In genomic region chr16:10520869-10521578, GRCh38 we compare ENCODE assay signal across 22 cellular contexts. TPM values are rescaled to one million over a fixed set of nuclear protein-coding genes. Genes with fewer than 3 reads are reported as not detected.
"Had no signal": no experiment of that assay in that cellular context is flagged by ENCODE, and none has a peak within 500 bp of the region (broad histone marks: within the 10 kb centered on the region; RNA-seq: fewer than 3 reads in every experiment).

No MANE protein-coding gene starts in this region.

- H3K36me3 ChIP-seq: brain microvascular endothelial cell, pancreas, spleen, uterus had no signal

- H3K27me3 Mint-ChIP-seq: activated naive CD8-positive, alpha-beta T cell treated with anti-CD3 and anti-CD28 coated beads, Interleukin-2, amount 10 ng/mL, durations not matched to agents 7 days and 5 days; naive B cell; type B pancreatic cell had no signal

- H3K4me1 ChIP-seq: psoas muscle, uterus had no signal

- H3K27ac Mint-ChIP-seq: activated CD4-positive, alpha-beta memory T cell treated with anti-CD3 and anti-CD28 coated beads, Interleukin-2, amount 10 ng/mL, durations not matched to agents 7 days and 5 days; activated naive CD4-positive, alpha-beta T cell treated with anti-CD3 and anti-CD28 coated beads, Interleukin-2, amount 10 ng/mL, durations not matched to agents 7 days and 5 days; activated naive CD8-positive, alpha-beta T cell treated with anti-CD3 and anti-CD28 coated beads, Interleukin-2, amount 10 ng/mL, durations not matched to agents 7 days and 5 days; activated T-cell treated with anti-CD3 and anti-CD28 coated beads, Interleukin-2, amount 50 U/mL, for 24 hours; immature natural killer cell; nephron progenitor cell; T-helper 17 cell; WTC11 had no signal

- DNase-seq: activated CD4-positive, alpha-beta T cell treated with anti-CD3 and anti-CD28 coated beads for 1 hour; activated gamma-delta T cell; activated naive CD8-positive, alpha-beta T cell treated with anti-CD3 and anti-CD28 coated beads, Interleukin-2, amount 10 ng/mL, durations not matched to agents 7 days and 5 days; kidney; spleen had no signal

- H3K4me3 Mint-ChIP-seq: activated CD4-positive, alpha-beta memory T cell treated with anti-CD3 and anti-CD28 coated beads, Interleukin-2, amount 10 ng/mL, durations not matched to agents 7 days and 5 days; activated CD4-positive, alpha-beta T cell treated with anti-CD3 and anti-CD28 coated beads, Interleukin-2, amount 10 ng/mL, durations not matched to agents 7 days and 5 days; activated naive CD4-positive, alpha-beta T cell treated with anti-CD3 and anti-CD28 coated beads, Interleukin-2, amount 10 ng/mL, durations not matched to agents 7 days and 5 days; activated naive CD8-positive, alpha-beta T cell treated with anti-CD3 and anti-CD28 coated beads, Interleukin-2, amount 10 ng/mL, durations not matched to agents 7 days and 5 days; activated T-cell treated with anti-CD3 and anti-CD28 coated beads, Interleukin-2, amount 50 U/mL, for 24 hours; immature natural killer cell; naive B cell; nephron progenitor cell; T-helper 17 cell; type B pancreatic cell; WTC11 had no signal

- H3K36me3 Mint-ChIP-seq: activated naive CD4-positive, alpha-beta T cell treated with anti-CD3 and anti-CD28 coated beads, Interleukin-2, amount 10 ng/mL, durations not matched to agents 7 days and 5 days; activated naive CD8-positive, alpha-beta T cell treated with anti-CD3 and anti-CD28 coated beads, Interleukin-2, amount 10 ng/mL, durations not matched to agents 7 days and 5 days; immature natural killer cell; naive B cell; WTC11 had no signal

- ATAC-seq: stimulated activated naive CD8-positive, alpha-beta T cell treated with anti-CD3 and anti-CD28 coated beads, Interleukin-15, Interleukin-2, amounts not matched to agents 100 U/mL and 50 U/mL, for 24 hours had no signal

- H3K9me3 Mint-ChIP-seq: activated CD4-positive, alpha-beta memory T cell treated with anti-CD3 and anti-CD28 coated beads, Interleukin-2, amount 10 ng/mL, durations not matched to agents 7 days and 5 days; activated CD4-positive, alpha-beta T cell treated with anti-CD3 and anti-CD28 coated beads, Interleukin-2, amount 10 ng/mL, durations not matched to agents 7 days and 5 days; activated naive CD4-positive, alpha-beta T cell treated with anti-CD3 and anti-CD28 coated beads, Interleukin-2, amount 10 ng/mL, durations not matched to agents 7 days and 5 days; activated naive CD8-positive, alpha-beta T cell treated with anti-CD3 and anti-CD28 coated beads, Interleukin-2, amount 10 ng/mL, durations not matched to agents 7 days and 5 days; activated T-cell treated with anti-CD3 and anti-CD28 coated beads, Interleukin-2, amount 50 U/mL, for 24 hours; immature natural killer cell; type B pancreatic cell had no signal

- H3K9me3 ChIP-seq: pancreas, psoas muscle, thoracic aorta, uterus had no signal

- H3K4me3 ChIP-seq: coronary artery, pancreas, psoas muscle, spleen, thoracic aorta, uterus had no signal

- H3K27ac ChIP-seq: brain microvascular endothelial cell, coronary artery, pancreas, psoas muscle, spleen, thoracic aorta, uterus had no signal

- H3K27me3 ChIP-seq: brain microvascular endothelial cell, pancreas, spleen, uterus had no signal

- H3K4me1 Mint-ChIP-seq: activated naive CD4-positive, alpha-beta T cell treated with anti-CD3 and anti-CD28 coated beads, Interleukin-2, amount 10 ng/mL, durations not matched to agents 7 days and 5 days; activated naive CD8-positive, alpha-beta T cell treated with anti-CD3 and anti-CD28 coated beads, Interleukin-2, amount 10 ng/mL, durations not matched to agents 7 days and 5 days; immature natural killer cell; WTC11 had no signal

RNA-seq across cellular contexts. Expression of gene EMP2, which starts 59.4 kb away (rescaled TPM):
- total RNA-seq: activated CD4-positive, alpha-beta memory T cell treated with anti-CD3 and anti-CD28 coated beads, Interleukin-2, amount 10 ng/mL, durations not matched to agents 7 days and 5 days; activated CD4-positive, alpha-beta T cell treated with anti-CD3 and anti-CD28 coated beads, Interleukin-2, amount 10 ng/mL, durations not matched to agents 7 days and 5 days; activated naive CD8-positive, alpha-beta T cell treated with anti-CD3 and anti-CD28 coated beads, Interleukin-2, amount 10 ng/mL, durations not matched to agents 7 days and 5 days; T-helper 17 cell had no signal
- polyA plus RNA-seq: immature natural killer cell had no signal
